25 cellular contexts compared by ENCODE assay signal in the genomic region with DNA sequence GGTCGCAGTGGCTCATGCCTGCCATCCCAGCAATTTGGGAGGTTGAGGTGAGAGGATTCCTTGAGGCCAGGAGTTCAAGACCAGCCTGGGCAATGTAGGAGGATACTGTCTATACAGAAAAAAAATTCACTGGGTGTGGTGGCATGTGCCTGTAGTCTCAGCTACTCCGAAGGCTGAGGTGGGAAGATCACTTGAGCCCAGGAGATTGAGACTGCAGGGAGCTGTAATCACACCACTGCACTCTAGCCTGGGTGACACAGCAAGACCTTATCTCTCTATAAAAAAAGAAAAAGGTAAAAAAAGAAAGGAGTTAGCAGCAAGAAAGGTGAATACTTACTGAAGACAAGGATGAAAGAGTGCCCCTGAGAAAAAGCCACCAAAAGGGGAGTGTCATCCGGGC.
"Had no signal": no experiment of that assay in that cellular context is flagged by ENCODE, and none has a peak within 500 bp of the region (broad histone marks: within the 10 kb centered on the region; RNA-seq: fewer than 3 reads in every experiment).

No MANE protein-coding gene starts in this region.

- H3K27ac ChIP-seq: colonic mucosa, epithelial cell of prostate, esophagus squamous epithelium, gastrocnemius medialis, heart right ventricle, left lung, lower lobe of right lung had no signal

- H3K4me3 ChIP-seq: colonic mucosa, esophagus squamous epithelium, gastrocnemius medialis, heart right ventricle, left lung, lower lobe of right lung, mucosa of descending colon had no signal

- H3K36me3 ChIP-seq: colonic mucosa, esophagus squamous epithelium, gastrocnemius medialis, heart right ventricle, left lung, lower lobe of right lung had no signal

- DNase-seq: colonic mucosa; cortex of kidney; effector CD8-positive, alpha-beta T cell; effector memory CD8-positive, alpha-beta T cell; endodermal cell; erythroblast; esophagus squamous epithelium; foreskin fibroblast; foreskin melanocyte; gastrocnemius medialis; glutamatergic neuron; head of caudate nucleus; heart right ventricle; hippocampal formation; left cardiac atrium; left lung; left ventricle myocardium superior; lower lobe of right lung; mucosa of descending colon; naive B cell; naive thymus-derived CD8-positive, alpha-beta T cell had no signal

- H3K27me3 ChIP-seq: colonic mucosa, esophagus squamous epithelium, gastrocnemius medialis, heart right ventricle, left lung had no signal

- ATAC-seq: effector memory CD8-positive, alpha-beta T cell; esophagus mucosa; gastrocnemius medialis; heart right ventricle; left cardiac atrium; left lung; left ventricle myocardium superior; lower lobe of right lung; mucosa of descending colon; naive thymus-derived CD8-positive, alpha-beta T cell had no signal

- H3K9me3 ChIP-seq: colonic mucosa, esophagus squamous epithelium, gastrocnemius medialis, heart right ventricle, left lung, lower lobe of right lung, mucosa of descending colon had no signal

- FAIRE-seq: endometrium, islet of Langerhans had no signal
